ENCODE assay signal across 15 cellular contexts in the genomic region with DNA sequence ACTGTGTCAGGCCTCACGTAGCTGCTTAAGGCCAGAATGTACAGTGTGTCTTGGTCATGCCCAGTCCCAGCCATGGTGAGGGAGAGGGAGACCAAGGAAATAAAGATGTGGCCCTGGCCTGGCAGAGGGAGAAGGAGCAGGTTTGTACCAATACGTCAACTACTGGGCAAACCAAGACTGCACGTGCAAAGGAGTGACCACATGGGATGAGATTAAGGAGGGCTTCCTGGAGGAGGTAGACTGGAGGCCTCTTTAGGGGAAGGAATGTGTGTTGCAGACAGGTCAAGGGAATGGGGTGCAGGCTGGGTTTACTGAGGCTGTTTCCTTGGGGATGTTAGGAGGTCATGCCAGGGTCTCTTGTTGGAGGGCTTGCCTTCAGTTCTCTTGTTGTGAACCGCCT. TPM values are rescaled to one million over a fixed set of nuclear protein-coding genes. Genes with fewer than 3 reads are reported as not detected.
A peak's percentile ranks its signal among the peaks of the same experiment; 100 is the strongest.
DNase-seq lines count a peak whose midpoint lies in the region; ATAC-seq, FAIRE-seq and TF ChIP-seq lines count a peak whose summit lies in the region.
"Had no signal": no experiment of that assay in that cellular context is flagged by ENCODE, and none has a peak within 500 bp of the region (broad histone marks: within the 10 kb centered on the region; RNA-seq: fewer than 3 reads in every experiment).

No MANE protein-coding gene starts in this region.

- no peaks in the 10 kb centered on the region for H3K9me3 ChIP-seq in HCT116 (ENCODE audit: control insufficient read depth in 1 of 2, insufficient read depth in 1 of 2, low read depth in 1 of 2, low read length in 2 of 2)
- no peaks in the 10 kb centered on the region for H3K9me3 ChIP-seq in H1 (ENCODE audit: insufficient read depth in 2 of 2, low read depth in 1 of 2, low read length in 1 of 2)
- no peaks in the 10 kb centered on the region for H3K9me3 ChIP-seq in sigmoid colon
- H3K9me3 ChIP-seq in naive thymus-derived CD4-positive, alpha-beta T cell (ENCODE audit: control insufficient read depth in 2 of 3, low read length in 3 of 3): no peaks in the 10 kb centered on the region
- H3K9me3 ChIP-seq: BLaER1, Caco-2 had no signal

- 0 out of 2 replicates have a peak overlapping the region, but pooled peaks have one; percentile 10 for H2AK5ac ChIP-seq in H1 (ENCODE audit: low read depth, low read length)

- TF ChIP-seq EP300 in H1 (IDR thresholded peaks at IDR 0.05; ENCODE audit: borderline replicate concordance in 1 of 2, low read depth in 2 of 2, low read length in 2 of 2): no peak
- no peak for TF ChIP-seq EP300 in sigmoid colon (IDR thresholded peaks at IDR 0.05)

- intact Hi-C loops in HCT116 (cut with micrococcal nuclease): no loop called here
- intact Hi-C loops in sigmoid colon (cut with DNase I): loop anchor here (5.0 kb wide), 1 partner anchor 35 kb away; no protein-coding TSS in a partner anchor
- intact Hi-C loops in naive thymus-derived CD4-positive, alpha-beta T cell (cut with micrococcal nuclease): no loop called here

- H3K4me1 ChIP-seq in HCT116 (ENCODE audit: control insufficient read depth in 1 of 2, insufficient read depth in 2 of 2, low read length in 2 of 2) (peaks cover 60% of the 10 kb centered on the region in 2 experiments), H1 (replicated peaks in 1 of 4; ENCODE audit: control insufficient read depth in 3 of 4, insufficient read depth in 4 of 4, low read length in 3 of 4) (peaks cover 2 to 19% (median 13%) of the 10 kb centered on the region in 4 experiments), sigmoid colon (peaks cover 0 to 43% (median 33%) of the 10 kb centered on the region in 4 donors)
- no peaks in the 10 kb centered on the region for H3K4me1 ChIP-seq in naive thymus-derived CD4-positive, alpha-beta T cell (ENCODE audit: control insufficient read depth in 2 of 2, insufficient read depth in 2 of 2, low read length in 2 of 2)
- H3K4me1 ChIP-seq: Caco-2 had no signal

- no peak overlapping the region for H3K27ac Mint-ChIP-seq in stimulated activated effector memory CD8-positive, alpha-beta T cell treated with anti-CD3 and anti-CD28 coated beads, Interleukin-12 subunit alpha, Interleukin-12 subunit beta, amount 100 ng/mL, for 72 hours
- H3K27ac Mint-ChIP-seq in naive thymus-derived CD4-positive, alpha-beta T cell: no peak overlapping the region
- H3K27ac Mint-ChIP-seq: CD8-positive, alpha-beta memory T cell; IgD-negative memory B cell had no signal

- BruUV-seq in HCT116 (replicated peaks; lab: Mats Ljungman, UMichigan): no TSS peak

- no peak overlapping the region for H2BK120ac ChIP-seq in H1 (replicated peaks; ENCODE audit: low read depth, low read length)

- H3K23ac ChIP-seq in H1 (ENCODE audit: insufficient read length): no peak overlapping the region

- RAD21 ChIA-PET in HCT116 (lab: Charles Lee; ENCODE audit: low non-redundant PET in 1 of 2, low total read pairs in 2 of 2, uncharacterized antibody in 2 of 2, unreplicated experiment in 2 of 2): no interaction called here

- TF ChIP-seq POLR2A in HCT116 (IDR thresholded peaks at IDR 0.05; ENCODE audit: borderline replicate concordance, extremely low read depth, insufficient read depth, insufficient read length) (no peak), H1 (IDR thresholded peaks at IDR 0.05; ENCODE audit: control extremely low read depth in 1 of 2, low read depth in 2 of 2, low read length in 2 of 2) (no peak), sigmoid colon (IDR thresholded peaks at IDR 0.05) (no peak)

- no peaks in the 10 kb centered on the region for H3K36me3 Mint-ChIP-seq in stimulated activated effector memory CD8-positive, alpha-beta T cell treated with anti-CD3 and anti-CD28 coated beads, Interleukin-12 subunit alpha, Interleukin-12 subunit beta, amount 100 ng/mL, for 72 hours
- H3K36me3 Mint-ChIP-seq in naive thymus-derived CD4-positive, alpha-beta T cell: peaks cover 0 to 9% (median 0%) of the 10 kb centered on the region in 5 donors
- H3K36me3 Mint-ChIP-seq: CD8-positive, alpha-beta memory T cell; IgD-negative memory B cell had no signal

- H3K27me3 ChIP-seq in HCT116 (ENCODE audit: insufficient read depth, low read length): no peaks in the 10 kb centered on the region
- no peaks in the 10 kb centered on the region for H3K27me3 ChIP-seq in H1 (replicated peaks in 1 of 4; ENCODE audit: control insufficient read depth in 3 of 4, extremely low read depth in 1 of 4, insufficient read depth in 3 of 4, low read length in 3 of 4)
- no peaks in the 10 kb centered on the region for H3K27me3 ChIP-seq in sigmoid colon
- no peaks in the 10 kb centered on the region for H3K27me3 ChIP-seq in naive thymus-derived CD4-positive, alpha-beta T cell (ENCODE audit: control insufficient read depth in 2 of 2, insufficient read depth in 2 of 2, low read length in 2 of 2)
- H3K27me3 ChIP-seq: BLaER1 had no signal

- no peak overlapping the region for H3K56ac ChIP-seq in H1 (replicated peaks; ENCODE audit: insufficient read length, low read depth, low read length)

- H3K36me3 ChIP-seq in HCT116 (ENCODE audit: control insufficient read depth in 1 of 2, insufficient read depth in 2 of 2, low read length in 2 of 2) (peaks cover 0 to 49% of the 10 kb centered on the region in 2 experiments; a peak in 2 of 4 replicates), H1 (ENCODE audit: control insufficient read depth in 2 of 4, insufficient read depth in 4 of 4, low read length in 3 of 4) (no peaks in the 10 kb centered on the region), sigmoid colon (peaks cover 0 to 12% (median 0%) of the 10 kb centered on the region in 4 donors)
- H3K36me3 ChIP-seq in naive thymus-derived CD4-positive, alpha-beta T cell (ENCODE audit: control insufficient read depth in 2 of 3, insufficient read depth in 3 of 3, low read length in 3 of 3): no peaks in the 10 kb centered on the region

- no peak overlapping the region for H3K18ac ChIP-seq in H1 (ENCODE audit: extremely low read depth, low read length)

- no peak for TF ChIP-seq CTCF in HCT116 (IDR thresholded peaks at IDR 0.05 in 2 of 3, conservative IDR thresholded peaks at IDR 0.05 in 1 of 3; ENCODE audit: borderline replicate concordance in 1 of 3, insufficient read depth in 1 of 3, low read depth in 2 of 3, low read length in 2 of 3)
- no peak for TF ChIP-seq CTCF in RWPE1 (conservative IDR thresholded peaks at IDR 0.05; ENCODE audit: low read depth)
- TF ChIP-seq CTCF in H1 (IDR thresholded peaks at IDR 0.05; ENCODE audit: control extremely low read depth in 1 of 3, insufficient read depth in 1 of 3, low read depth in 1 of 3, low read length in 3 of 3): no peak
- TF ChIP-seq CTCF in sigmoid colon (IDR thresholded peaks at IDR 0.05): no peak

- H3K27ac ChIP-seq in HCT116 (ENCODE audit: low read depth, low read length) (peak overlapping the region; percentile 31), RWPE1 (peak overlapping the region; percentile 19; the same call in 1 of the 2 replicates), H1 (ENCODE audit: low read depth, low read length) (no peak overlapping the region), sigmoid colon (peak overlapping the region in 3 of 4 donors; percentile 42 to 76 (median 71))
- no peak overlapping the region for H3K27ac ChIP-seq in naive thymus-derived CD4-positive, alpha-beta T cell (ENCODE audit: low read depth, low read length)
- H3K27ac ChIP-seq: BLaER1 had no signal

- H3K9me2 ChIP-seq in HCT116 (ENCODE audit: insufficient read depth): no peaks in the 10 kb centered on the region

- WGBS in H1 (ENCODE audit: extremely low coverage in 1 of 2, insufficient coverage in 1 of 2, insufficient read length in 1 of 2, insufficient replicate concordance in 2 of 2, low coverage in 1 of 2, low lambda C conversion rate in 2 of 2, missing lambda C conversion rate in 1 of 2), 2 experiments: 81% methylated on average over 4 of the region's 4 CpGs; no CpG with 5 or more reads in 1 of the 2 experiments
- WGBS in sigmoid colon, 2 donors: 89 to 92% methylated on average over 4 of the region's 4 CpGs

- H2BK15ac ChIP-seq in H1 (ENCODE audit: low read length): no peak overlapping the region

- no peak overlapping the region for H2BK12ac ChIP-seq in H1 (ENCODE audit: low read depth, low read length)

- H4K8ac ChIP-seq in H1 (ENCODE audit: extremely low read depth, insufficient read depth, low read length): no peak overlapping the region

- H3K14ac ChIP-seq in H1 (ENCODE audit: insufficient read length): no peak overlapping the region

- H2AFZ ChIP-seq in HCT116 (ENCODE audit: low read depth, low read length, poor library complexity, severe bottlenecking): no peak overlapping the region
- no peak overlapping the region for H2AFZ ChIP-seq in H1 (ENCODE audit: low read length)

- no peak for TF ChIP-seq RAD21 in HCT116 (IDR thresholded peaks at IDR 0.05; ENCODE audit: low read depth)
- TF ChIP-seq RAD21 in H1 (IDR thresholded peaks at IDR 0.05 in 1 of 2, conservative IDR thresholded peaks at IDR 0.05 in 1 of 2; ENCODE audit: low read depth in 2 of 2, low read length in 2 of 2): no peak

- DNase-seq in HCT116 (ENCODE audit: low read depth, low spot score) (no peak), RWPE1 (ENCODE audit: low spot score) (no peak), H1 (ENCODE audit: low read depth in 1 of 2, low spot score in 2 of 2) (no peak), sigmoid colon (no peak), NCI-H748 treated with DMSO at 0.1 percent for 48 hours (lab: John Stamatoyannopoulos, UW) (no peak)
- DNase-seq in stimulated activated effector memory CD8-positive, alpha-beta T cell treated with anti-CD3 and anti-CD28 coated beads, Interleukin-12 subunit alpha, Interleukin-12 subunit beta, amount 100 ng/mL, for 72 hours (ENCODE audit: low spot score in 2 of 2): no peak
- DNase-seq in naive thymus-derived CD4-positive, alpha-beta T cell: no peak
- no peak for DNase-seq in activated T-cell treated with anti-CD3 and anti-CD28 coated beads, Interleukin-2, amount 50 U/mL, for 48 hours
- DNase-seq: AML-193; Caco-2; CD8-positive, alpha-beta memory T cell; GF-D8 had no signal

- no peaks in the 10 kb centered on the region; the same call in 1 of the 2 replicates for H3K23me2 ChIP-seq in H1 (ENCODE audit: low read depth, low read length)

- no peak overlapping the region for H3K4me3 Mint-ChIP-seq in stimulated activated effector memory CD8-positive, alpha-beta T cell treated with anti-CD3 and anti-CD28 coated beads, Interleukin-12 subunit alpha, Interleukin-12 subunit beta, amount 100 ng/mL, for 72 hours
- no peak overlapping the region for H3K4me3 Mint-ChIP-seq in naive thymus-derived CD4-positive, alpha-beta T cell
- H3K4me3 Mint-ChIP-seq: CD8-positive, alpha-beta memory T cell; IgD-negative memory B cell had no signal

- H4K5ac ChIP-seq in H1 (ENCODE audit: insufficient read length, low read depth, low read length): no peak overlapping the region

- H3K79me2 ChIP-seq in HCT116 (ENCODE audit: insufficient read depth, low read length) (peaks cover 39% of the 10 kb centered on the region), H1 (ENCODE audit: control insufficient read depth in 1 of 2, insufficient read depth in 2 of 2, low read length in 2 of 2) (no peaks in the 10 kb centered on the region; a peak in 1 of 4 replicates)

- FAIRE-seq in H1 (lab: Jason Lieb, UNC): no peak
- FAIRE-seq: GM19239 had no signal

- H2BK20ac ChIP-seq in H1 (ENCODE audit: low read length): no peak overlapping the region

- H3K4ac ChIP-seq in H1 (replicated peaks; ENCODE audit: insufficient read length, low read depth, low read length): no peak overlapping the region

- peaks cover 3% of the 10 kb centered on the region; the same call in 1 of the 2 replicates for H3K79me1 ChIP-seq in H1 (ENCODE audit: low read depth, low read length)

- ATAC-seq in HCT116: no peak
- ATAC-seq in stimulated activated effector memory CD8-positive, alpha-beta T cell treated with anti-CD3 and anti-CD28 coated beads, Interleukin-12 subunit alpha, Interleukin-12 subunit beta, amount 100 ng/mL, for 72 hours: no peak
- no peak for ATAC-seq in naive thymus-derived CD4-positive, alpha-beta T cell

- POLR2A ChIA-PET in HCT116 (lab: Charles Lee): interaction anchor here (7.1 kb wide), 1 partner anchor 33 kb away, joined by 47 read pairs; no protein-coding TSS in a partner anchor
- POLR2A ChIA-PET in RWPE1 (lab: Yijun Ruan, JAX; ENCODE audit: low non-redundant PET): no interaction called here
- POLR2A ChIA-PET in H1 (lab: Charles Lee; ENCODE audit: partially characterized antibody): interaction anchor here (1.1 to 15.4 kb wide), 3 partner anchors 10 to 31 kb away, joined by 3 to 263 read pairs (median 6); no protein-coding TSS in a partner anchor
- POLR2A ChIA-PET in naive thymus-derived CD4-positive, alpha-beta T cell (lab: Charles Lee): no interaction called here

- H4K20me1 ChIP-seq in HCT116 (ENCODE audit: insufficient read depth) (no peaks in the 10 kb centered on the region), H1 (replicated peaks in 1 of 2; ENCODE audit: control insufficient read depth in 1 of 2, insufficient read depth in 2 of 2, low read length in 2 of 2) (no peaks in the 10 kb centered on the region)
- H4K20me1 ChIP-seq: BLaER1 had no signal

- no peaks in the 10 kb centered on the region for H3K9me3 Mint-ChIP-seq in stimulated activated effector memory CD8-positive, alpha-beta T cell treated with anti-CD3 and anti-CD28 coated beads, Interleukin-12 subunit alpha, Interleukin-12 subunit beta, amount 100 ng/mL, for 72 hours
- H3K9me3 Mint-ChIP-seq in naive thymus-derived CD4-positive, alpha-beta T cell: no peaks in the 10 kb centered on the region
- H3K9me3 Mint-ChIP-seq: CD8-positive, alpha-beta memory T cell; IgD-negative memory B cell had no signal

- H2BK5ac ChIP-seq in H1 (ENCODE audit: low read depth, low read length): no peak overlapping the region

- CTCF ChIA-PET in HCT116 (lab: Charles Lee): no interaction called here
- CTCF ChIA-PET in RWPE1 (lab: Yijun Ruan, JAX): no interaction called here
- CTCF ChIA-PET in H1 (lab: Charles Lee; ENCODE audit: partially characterized antibody): interaction anchor here (1.0 kb wide), 1 partner anchor 25 kb away, joined by 4 read pairs; no protein-coding TSS in a partner anchor
- CTCF ChIA-PET in naive thymus-derived CD4-positive, alpha-beta T cell (lab: Charles Lee): no interaction called here

- H3K4me3 ChIP-seq in HCT116 (replicated peaks in 1 of 2; ENCODE audit: low read depth in 1 of 2, low read length in 2 of 2) (no peak overlapping the region), H1 (ENCODE audit: extremely low read depth in 1 of 4, insufficient read depth in 2 of 4, low read depth in 3 of 4, low read length in 4 of 4) (no peak overlapping the region), sigmoid colon (no peak overlapping the region)
- H3K4me3 ChIP-seq in naive thymus-derived CD4-positive, alpha-beta T cell (ENCODE audit: low read length): no peak overlapping the region
- H3K4me3 ChIP-seq: BLaER1 had no signal

- no peak overlapping the region for H4K91ac ChIP-seq in H1 (replicated peaks; ENCODE audit: insufficient read length, low read length)

- no peaks in the 10 kb centered on the region for H3K27me3 Mint-ChIP-seq in naive thymus-derived CD4-positive, alpha-beta T cell
- H3K27me3 Mint-ChIP-seq: CD8-positive, alpha-beta memory T cell; IgD-negative memory B cell had no signal

- H3K4me1 Mint-ChIP-seq in stimulated activated effector memory CD8-positive, alpha-beta T cell treated with anti-CD3 and anti-CD28 coated beads, Interleukin-12 subunit alpha, Interleukin-12 subunit beta, amount 100 ng/mL, for 72 hours: peaks cover 7% of the 10 kb centered on the region
- peaks cover 0 to 2% (median 0%) of the 10 kb centered on the region in 7 donors for H3K4me1 Mint-ChIP-seq in naive thymus-derived CD4-positive, alpha-beta T cell
- H3K4me1 Mint-ChIP-seq: CD8-positive, alpha-beta memory T cell had no signal

- H3K4me2 ChIP-seq in HCT116 (ENCODE audit: low read length) (peak overlapping the region; percentile 33; the same call in 1 of the 2 replicates), H1 (ENCODE audit: insufficient read depth in 1 of 2, low read depth in 2 of 2, low read length in 2 of 2) (no peak overlapping the region)
- H3K4me2 ChIP-seq: BLaER1 had no signal

- H3K9ac ChIP-seq in HCT116 (ENCODE audit: low read length): no peak overlapping the region
- no peak overlapping the region for H3K9ac ChIP-seq in H1 (replicated peaks in 1 of 4; ENCODE audit: extremely low read depth in 1 of 4, low read depth in 3 of 4, low read length in 3 of 4)
- H3K9ac ChIP-seq: BLaER1 had no signal

RNA-seq across cellular contexts. Expression of a gene that starts 7.8 kb away (rescaled TPM):
- total RNA-seq in HCT116 (2021; ENCODE audit: unreplicated experiment) (175 TPM), sigmoid colon (10 to 100 TPM; 41.1 to 76.2 (median 51.0) TPM)
- 385 TPM in 2 replicates for polyA plus RNA-seq in HCT116 (2012)
- 44.9 and 53.4 TPM in 2 replicates for total RNA-seq in H1 (2021; fragmentation: NEBNext Ultra II Directional; extraction: Animal tissue kit (Norgen Biotek cat#: 25700))
- polyA plus RNA-seq in H1 (2011; rRNA removed) (51.8 and 68.5 TPM in 2 replicates), sigmoid colon (10 to 100 TPM in 2 of 3 donors, 1 to 10 TPM in 1; 5.4 to 40.9 (median 16.2) TPM)
- polyA plus RNA-seq in H1 (2011; cell fraction: cytosol; rRNA removed): 54.5 TPM
- polyA plus RNA-seq in H1 (2011; cell fraction: nucleus; rRNA removed): 96.5 TPM
- 46.1 to 58.1 TPM (median 50.2 TPM) in 4 replicates for polyA plus RNA-seq in H1 (2012, experiment 1 of 2)
- 47.5 TPM for polyA plus RNA-seq in H1 (2012, experiment 2 of 2)
- polyA plus RNA-seq in H1 (2013, experiment 1 of 2): 89.8 TPM
- polyA plus RNA-seq in H1 (2013, experiment 2 of 2): 82.9 TPM
- polyA minus RNA-seq in H1 (2011; rRNA and poly(A)+ RNA removed): 45.0 and 47.6 TPM in 2 replicates
- polyA minus RNA-seq in H1 (2011; cell fraction: cytosol; rRNA and poly(A)+ RNA removed): 55.1 TPM
- 24.3 TPM for polyA minus RNA-seq in H1 (2011; cell fraction: nucleus; rRNA and poly(A)+ RNA removed)
- 10 to 100 TPM in 2 of 5 experiments, 1 to 10 TPM in 3; 3.6 to 24.2 (median 4.8) TPM for total RNA-seq in naive thymus-derived CD4-positive, alpha-beta T cell
- polyA plus RNA-seq in naive thymus-derived CD4-positive, alpha-beta T cell: 1 to 10 TPM; 1.8 to 2.7 TPM

RNA-seq across cellular contexts. Expression of a gene that starts 16.1 kb away (rescaled TPM):
- total RNA-seq in HCT116 (2021; ENCODE audit: unreplicated experiment) (61.9 TPM), sigmoid colon (10 to 100 TPM; 46.6 to 86.7 (median 66.6) TPM)
- 77.1 and 87.7 TPM in 2 replicates for polyA plus RNA-seq in HCT116 (2012)
- total RNA-seq in H1 (2021; fragmentation: NEBNext Ultra II Directional; extraction: Animal tissue kit (Norgen Biotek cat#: 25700)): 37.9 and 38.8 TPM in 2 replicates
- polyA plus RNA-seq in H1 (2011; rRNA removed) (114 and 120 TPM in 2 replicates), sigmoid colon (10 to 100 TPM; 26.4 to 61.2 (median 28.9) TPM)
- 76.1 TPM for polyA plus RNA-seq in H1 (2011; cell fraction: cytosol; rRNA removed)
- 74.5 TPM for polyA plus RNA-seq in H1 (2011; cell fraction: nucleus; rRNA removed)
- 19.4 to 35.8 TPM (median 34.2 TPM) in 4 replicates for polyA plus RNA-seq in H1 (2012, experiment 1 of 2)
- polyA plus RNA-seq in H1 (2012, experiment 2 of 2): 38.0 TPM
- 43.1 TPM for polyA plus RNA-seq in H1 (2013, experiment 1 of 2)
- polyA plus RNA-seq in H1 (2013, experiment 2 of 2): 43.5 TPM
- 28.4 and 31.5 TPM in 2 replicates for polyA minus RNA-seq in H1 (2011; rRNA and poly(A)+ RNA removed)
- 36.6 TPM for polyA minus RNA-seq in H1 (2011; cell fraction: cytosol; rRNA and poly(A)+ RNA removed)
- 25.4 TPM for polyA minus RNA-seq in H1 (2011; cell fraction: nucleus; rRNA and poly(A)+ RNA removed)
- 10 to 100 TPM; 13.3 to 38.1 (median 27.2) TPM for total RNA-seq in naive thymus-derived CD4-positive, alpha-beta T cell
- 10 to 100 TPM; 19.8 to 37.9 TPM for polyA plus RNA-seq in naive thymus-derived CD4-positive, alpha-beta T cell

RNA-seq across cellular contexts. Expression of a gene that starts 38.0 kb away (rescaled TPM):
- total RNA-seq in HCT116 (2021; ENCODE audit: unreplicated experiment) (83.0 TPM), sigmoid colon (100 to 1,000 TPM in 2 of 4 donors, 10 to 100 TPM in 2; 83.9 to 121 (median 96.9) TPM)
- polyA plus RNA-seq in HCT116 (2012): 68.4 and 71.0 TPM in 2 replicates
- 58.2 and 62.5 TPM in 2 replicates for total RNA-seq in H1 (2021; fragmentation: NEBNext Ultra II Directional; extraction: Animal tissue kit (Norgen Biotek cat#: 25700))
- polyA plus RNA-seq in H1 (2011; rRNA removed) (34.0 and 42.0 TPM in 2 replicates), sigmoid colon (10 to 100 TPM; 33.0 to 61.5 (median 58.0) TPM)
- 45.9 TPM for polyA plus RNA-seq in H1 (2011; cell fraction: cytosol; rRNA removed)
- polyA plus RNA-seq in H1 (2011; cell fraction: nucleus; rRNA removed): 63.9 TPM
- polyA plus RNA-seq in H1 (2012, experiment 1 of 2): 45.7 to 57.9 TPM (median 51.8 TPM) in 4 replicates
- 28.5 TPM for polyA plus RNA-seq in H1 (2012, experiment 2 of 2)
- 28.3 TPM for polyA plus RNA-seq in H1 (2013, experiment 1 of 2)
- 25.5 TPM for polyA plus RNA-seq in H1 (2013, experiment 2 of 2)
- polyA minus RNA-seq in H1 (2011; rRNA and poly(A)+ RNA removed): 63.6 and 69.2 TPM in 2 replicates
- polyA minus RNA-seq in H1 (2011; cell fraction: cytosol; rRNA and poly(A)+ RNA removed): 28.5 TPM
- 23.9 TPM for polyA minus RNA-seq in H1 (2011; cell fraction: nucleus; rRNA and poly(A)+ RNA removed)
- total RNA-seq in naive thymus-derived CD4-positive, alpha-beta T cell: 10 to 100 TPM; 40.2 to 58.6 (median 44.8) TPM
- polyA plus RNA-seq in naive thymus-derived CD4-positive, alpha-beta T cell: 10 to 100 TPM; 29.5 to 42.8 TPM

Comparison
In these comparisons a context has a peak if more than half of its experiments do, and no peak if none do; other contexts are left out.
1. H3K27ac ChIP-seq: peak in HCT116 (single experiment), RWPE1 (single experiment) and sigmoid colon (3 of 4); none in H1 (single experiment) and naive thymus-derived CD4-positive, alpha-beta T cell (single experiment).
2. POLR2A ChIA-PET loops: an anchor here in HCT116 (7.1 kb wide) and H1 (1.1 to 15.4 kb wide); none called in RWPE1 and naive thymus-derived CD4-positive, alpha-beta T cell.